In genomic region chr6:28803337-28803709, GRCh38 we compare ENCODE assay signal across 14 cellular contexts.
A peak's percentile ranks its signal among the peaks of the same experiment; 100 is the strongest.
DNase-seq lines count a peak whose midpoint lies in the region; ATAC-seq and TF ChIP-seq lines count a peak whose summit lies in the region.
"Had no signal": no experiment of that assay in that cellular context is flagged by ENCODE, and none has a peak within 500 bp of the region (broad histone marks: within the 10 kb centered on the region; RNA-seq: fewer than 3 reads in every experiment).

No MANE protein-coding gene starts in this region.

- H3K9me3 ChIP-seq in RWPE2 (ENCODE audit: severe bottlenecking): no peaks in the 10 kb centered on the region
- peaks cover 0 to 18% (median 0%) of the 10 kb centered on the region in 4 donors for H3K9me3 ChIP-seq in tibial nerve
- H3K9me3 ChIP-seq: thoracic aorta had no signal

- no peak overlapping the region for H4K8ac ChIP-seq in mesendoderm (ENCODE audit: low read depth, low read length)

- ATAC-seq in HG03097 (IDR thresholded peaks at IDR 0.05; ENCODE audit: low FRiP score, unreplicated experiment): peak; percentile 25
- ATAC-seq in RWPE2 (ENCODE audit: low read depth): peak; percentile 28; the same call in 1 of the 3 replicates

- no peak overlapping the region for H2BK15ac ChIP-seq in mesendoderm (replicated peaks; ENCODE audit: low read depth)

- no peak overlapping the region for H2AK5ac ChIP-seq in mesendoderm (ENCODE audit: low read length)

- no peaks in the 10 kb centered on the region for H3K79me2 ChIP-seq in mesendoderm (ENCODE audit: control insufficient read depth, insufficient read depth, low read length)

- no peak overlapping the region for H2BK5ac ChIP-seq in mesendoderm (ENCODE audit: low read length)

- DNase-seq in NCI-H748 (lab: John Stamatoyannopoulos, UW; ENCODE audit: unreplicated experiment) (peak; percentile 66), NCI-H748 treated with DMSO at 0.1 percent for 48 hours (lab: John Stamatoyannopoulos, UW) (no peak), RWPE2 (ENCODE audit: low spot score) (no peak), mesendoderm (peak; percentile 45), SW 1271 (lab: John Stamatoyannopoulos, UW) (no peak), RWPE1 (ENCODE audit: low spot score) (no peak), tibial nerve (ENCODE audit: low spot score in 2 of 2) (no peak)
- DNase-seq: activated CD4-positive, alpha-beta T cell treated with anti-CD3 and anti-CD28 coated beads, Interleukin-2, amount 10 ng/mL, durations not matched to agents 24 days and 14 days; aorta; KG1; midbrain; NCI-H2081 treated with DMSO at 0.1 percent for 48 hours had no signal

- no peak overlapping the region for H3K18ac ChIP-seq in mesendoderm (ENCODE audit: low read length)

- H3K4me2 ChIP-seq in mesendoderm (ENCODE audit: low read length): peak overlapping the region; percentile 12

- H2BK120ac ChIP-seq in mesendoderm (ENCODE audit: low read depth, low read length): no peak overlapping the region

- peak overlapping the region; percentile 17 for H3K4me3 ChIP-seq in RWPE2 (ENCODE audit: severe bottlenecking)
- no peak overlapping the region for H3K4me3 ChIP-seq in mesendoderm (ENCODE audit: low read length)
- no peak overlapping the region for H3K4me3 ChIP-seq in tibial nerve
- H3K4me3 ChIP-seq: thoracic aorta had no signal

- H3K23ac ChIP-seq in mesendoderm (ENCODE audit: low read length): no peak overlapping the region

- H3K36me3 ChIP-seq in RWPE2 (ENCODE audit: low read depth) (no peaks in the 10 kb centered on the region), mesendoderm (ENCODE audit: control insufficient read depth, insufficient read depth, low read length) (no peaks in the 10 kb centered on the region), tibial nerve (no peaks in the 10 kb centered on the region)
- H3K36me3 ChIP-seq: thoracic aorta had no signal

- no peak for TF ChIP-seq POLR2A in tibial nerve (IDR thresholded peaks at IDR 0.05)

- H3K56ac ChIP-seq in mesendoderm (ENCODE audit: low read length): no peak overlapping the region

- no peak overlapping the region for H3K27ac ChIP-seq in RWPE2 (ENCODE audit: poor library complexity, severe bottlenecking)
- H3K27ac ChIP-seq in mesendoderm (ENCODE audit: low read depth, low read length): no peak overlapping the region
- H3K27ac ChIP-seq in RWPE1: no peak overlapping the region
- H3K27ac ChIP-seq in tibial nerve: no peak overlapping the region
- H3K27ac ChIP-seq: thoracic aorta had no signal

- no peaks in the 10 kb centered on the region for H3K79me1 ChIP-seq in mesendoderm (ENCODE audit: low read length)

- no peak for TF ChIP-seq EP300 in tibial nerve (IDR thresholded peaks at IDR 0.05)

- CTCF ChIA-PET in RWPE1 (lab: Yijun Ruan, JAX): interaction anchor here (0.6 kb wide), 1 partner anchor 485 kb away, joined by 3 read pairs; no protein-coding TSS in a partner anchor

- peak overlapping the region; percentile 13 for H3K9ac ChIP-seq in mesendoderm (ENCODE audit: low read length)

- no peak overlapping the region for H3K4ac ChIP-seq in mesendoderm (ENCODE audit: low read depth, low read length)

- no CpG with 5 or more reads among the region's 8 CpGs for WGBS in mesendoderm (ENCODE audit: extremely low coverage, insufficient coverage, low lambda C conversion rate)
- WGBS in tibial nerve, 2 donors: 4% methylated on average over 8 of the region's 8 CpGs

- POLR2A ChIA-PET in RWPE1 (lab: Yijun Ruan, JAX; ENCODE audit: low non-redundant PET): no interaction called here

- no peak overlapping the region for H4K5ac ChIP-seq in mesendoderm (ENCODE audit: low read length)

- H3K4me1 ChIP-seq in RWPE2 (ENCODE audit: insufficient read depth, poor library complexity, severe bottlenecking) (no peaks in the 10 kb centered on the region), mesendoderm (ENCODE audit: control insufficient read depth, low read depth, low read length) (no peaks in the 10 kb centered on the region), tibial nerve (peaks cover 0 to 3% (median 0%) of the 10 kb centered on the region in 4 donors)

- no peak for TF ChIP-seq CTCF in RWPE2 (IDR thresholded peaks at IDR 0.05; ENCODE audit: poor library complexity, severe bottlenecking)
- TF ChIP-seq CTCF in RWPE1 (conservative IDR thresholded peaks at IDR 0.05; ENCODE audit: low read depth): no peak
- TF ChIP-seq CTCF in tibial nerve (IDR thresholded peaks at IDR 0.05): no peak

- H3K27me3 ChIP-seq in RWPE2 (ENCODE audit: insufficient read depth, poor library complexity, severe bottlenecking) (peaks cover 51% of the 10 kb centered on the region), mesendoderm (ENCODE audit: insufficient read depth, low read length, poor library complexity) (peaks cover 6% of the 10 kb centered on the region), tibial nerve (peaks cover 0 to 57% of the 10 kb centered on the region in 2 donors)

Comparison
In these comparisons a context has a peak if more than half of its experiments do, and no peak if none do; other contexts are left out.
1. DNase-seq: peak in NCI-H748 (single experiment) and mesendoderm (single experiment); none in NCI-H748 treated with DMSO at 0.1 percent for 48 hours (single experiment), RWPE2 (single experiment), SW 1271 (0 of 2), RWPE1 (single experiment) and tibial nerve (0 of 2).